In the genomic region with DNA sequence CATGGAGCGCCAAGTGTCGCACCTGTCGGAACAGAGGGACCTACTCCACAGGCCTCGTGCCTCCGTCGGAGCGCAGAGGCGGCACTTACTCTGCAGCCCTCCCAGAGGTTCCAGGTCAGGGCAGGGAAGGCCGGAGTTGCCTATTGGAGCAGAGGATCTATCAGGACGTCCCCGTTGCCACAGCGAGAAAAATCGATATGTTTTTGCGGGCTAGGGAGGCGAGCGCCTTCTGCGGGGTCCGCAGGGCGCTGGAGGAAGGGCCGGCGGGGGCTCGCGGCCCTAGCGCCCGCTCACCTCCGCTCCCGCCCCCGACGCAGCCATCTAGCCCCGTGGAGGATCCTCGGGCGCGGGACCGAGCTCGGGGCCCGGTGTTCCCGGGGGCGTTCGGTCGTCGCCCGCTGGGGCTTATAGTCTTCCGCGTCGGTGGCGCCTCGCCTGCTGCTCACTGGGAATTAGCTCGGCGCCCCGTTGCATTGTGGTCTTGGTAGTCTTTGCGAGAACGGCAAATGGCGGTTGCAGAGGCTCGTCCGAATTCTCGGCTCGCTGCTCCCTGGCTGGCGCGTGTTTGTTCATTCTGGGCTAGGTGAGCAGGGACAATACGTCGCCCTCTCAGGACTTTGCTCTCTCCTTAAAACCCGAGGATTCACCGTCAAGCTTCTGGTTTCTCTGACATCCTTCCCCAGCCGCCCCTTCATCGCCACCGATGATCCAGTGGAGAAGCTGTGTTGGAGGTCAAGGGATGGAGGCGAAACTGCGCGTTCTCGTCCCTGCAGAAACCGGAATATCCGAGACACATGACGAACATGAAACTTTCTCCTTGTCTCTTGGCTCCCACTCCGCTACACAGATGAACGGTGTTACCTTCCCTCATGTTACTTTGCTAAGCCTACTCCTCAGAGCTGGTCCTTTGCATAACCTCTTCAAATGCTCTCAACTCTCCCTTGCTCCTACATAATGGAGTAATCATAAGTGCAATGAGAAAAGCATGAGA, we compare ENCODE assay signal across 8 cellular contexts. TPM values are rescaled to one million over a fixed set of nuclear protein-coding genes. Genes with fewer than 3 reads are reported as not detected.
DNase-seq lines count a peak whose midpoint lies in the region; TF ChIP-seq lines count a peak whose summit lies in the region.

A gene (minus strand): TSS at position 425 of the 991 bp plus-strand sequence. CDS start 422 bp downstream, at position 3.

- H3K4me3 Mint-ChIP-seq in activated naive CD4-positive, alpha-beta T cell treated with anti-CD3 and anti-CD28 coated beads, Interleukin-2, amount 10 ng/mL, durations not matched to agents 7 days and 5 days: peak within 1 kb of the TSS; percentile 89

- H3K27me3 ChIP-seq in DOHH2 (ENCODE audit: control insufficient read depth, low read length): no peaks in the 10 kb centered on the region
- H3K27me3 ChIP-seq in HAP-1 (ENCODE audit: low read depth): no peaks in the 10 kb centered on the region
- no peaks in the 10 kb centered on the region for H3K27me3 ChIP-seq in SK-N-SH (ENCODE audit: insufficient read depth)

- POLR2A ChIA-PET in SK-N-SH (lab: Yijun Ruan, JAX): interaction anchor here (0.7 to 6.6 kb wide), 8 partner anchors 9 to 1119 kb away, joined by 3 to 69 read pairs (median 6); a partner anchor contains a TSS

- peak within 1 kb of the TSS; percentile 75 for H3K27ac ChIP-seq in DOHH2 (ENCODE audit: low read depth, low read length)
- peak within 1 kb of the TSS; percentile 63 to 91; a peak in 3 of 4 replicates for H3K27ac ChIP-seq in SK-N-SH (ENCODE audit: low read depth in 2 of 2, low read length in 1 of 2)
- peak within 1 kb of the TSS; percentile 88 for H3K27ac ChIP-seq in temporal lobe (ENCODE audit: low read depth, low read length)

- TF ChIP-seq CTCF in DOHH2 (IDR thresholded peaks at IDR 0.05; ENCODE audit: low read depth, low read length, poor library complexity, severe bottlenecking) (peak; percentile 4), SK-N-SH (IDR thresholded peaks at IDR 0.05) (no peak)

- H3K4me1 ChIP-seq in DOHH2 (ENCODE audit: control insufficient read depth, low read length) (peaks cover 40% of the 10 kb centered on the region), HAP-1 (peaks cover 10% of the 10 kb centered on the region), SK-N-SH (ENCODE audit: control insufficient read depth in 1 of 2, insufficient read depth in 2 of 2, low read depth in 1 of 2, low read length in 1 of 2) (peaks cover 5 to 16% of the 10 kb centered on the region in 2 experiments; a peak in 2 of 4 replicates)

- H3K27me3 Mint-ChIP-seq in activated naive CD4-positive, alpha-beta T cell treated with anti-CD3 and anti-CD28 coated beads, Interleukin-2, amount 10 ng/mL, durations not matched to agents 7 days and 5 days: peaks cover 4% of the 10 kb centered on the region

- H3K9me3 Mint-ChIP-seq in activated naive CD4-positive, alpha-beta T cell treated with anti-CD3 and anti-CD28 coated beads, Interleukin-2, amount 10 ng/mL, durations not matched to agents 7 days and 5 days: no peaks in the 10 kb centered on the region

- H3K36me3 ChIP-seq in DOHH2 (ENCODE audit: control insufficient read depth, low read length) (peaks cover 50% of the 10 kb centered on the region), HAP-1 (replicated peaks) (peaks cover 43% of the 10 kb centered on the region), SK-N-SH (replicated peaks in 1 of 2; ENCODE audit: control insufficient read depth in 1 of 2, insufficient read depth in 2 of 2, low read length in 1 of 2) (peaks cover 32 to 41% of the 10 kb centered on the region in 2 experiments)

- peak within 1 kb of the TSS; percentile 83 for H3K9ac ChIP-seq in SK-N-SH

- in situ Hi-C loops in HAP-1 (cut with MboI; ENCODE audit: low sequenced_read_pairs): loop anchor here (25.0 kb wide), 1 partner anchor 190 kb away; a partner anchor contains a TSS

- H3K4me2 ChIP-seq in DOHH2 (ENCODE audit: low read length) (peak within 1 kb of the TSS; percentile 95), SK-N-SH (peak within 1 kb of the TSS; percentile 96)

- H3K36me3 Mint-ChIP-seq in activated naive CD4-positive, alpha-beta T cell treated with anti-CD3 and anti-CD28 coated beads, Interleukin-2, amount 10 ng/mL, durations not matched to agents 7 days and 5 days: peaks cover 37% of the 10 kb centered on the region

- CTCF ChIA-PET in SK-N-SH (lab: Yijun Ruan, JAX): interaction anchor here (0.6 to 8.9 kb wide), 13 partner anchors 8 to 457 kb away, joined by 3 to 68 read pairs (median 4); a partner anchor contains a TSS
- CTCF ChIA-PET in activated naive CD4-positive, alpha-beta T cell treated with anti-CD3 and anti-CD28 coated beads, Interleukin-2, amount 10 ng/mL, durations not matched to agents 7 days and 5 days (lab: Charles Lee): interaction anchor here (0.6 to 2.2 kb wide), 9 partner anchors 9 to 357 kb away, joined by 3 to 22 read pairs (median 6); a partner anchor contains a TSS

- TF ChIP-seq RAD21 in SK-N-SH (IDR thresholded peaks at IDR 0.05; ENCODE audit: low read length): no peak

- WGBS in SK-N-SH (ENCODE audit: low lambda C conversion rate): 1% methylated on average over 56 of the region's 75 CpGs

- no peak for TF ChIP-seq EP300 in SK-N-SH (IDR thresholded peaks at IDR 0.05; ENCODE audit: borderline replicate concordance in 1 of 2, low read depth in 1 of 2, low read length in 1 of 2)

- H4K20me1 ChIP-seq in DOHH2 (ENCODE audit: control insufficient read depth, insufficient read depth, low read depth, low read length) (no peaks in the 10 kb centered on the region), SK-N-SH (ENCODE audit: insufficient read depth) (no peaks in the 10 kb centered on the region)

- H3K4me1 Mint-ChIP-seq in activated naive CD4-positive, alpha-beta T cell treated with anti-CD3 and anti-CD28 coated beads, Interleukin-2, amount 10 ng/mL, durations not matched to agents 7 days and 5 days: peaks cover 49% of the 10 kb centered on the region

- no peaks in the 10 kb centered on the region for H3K9me2 ChIP-seq in DOHH2 (replicated peaks; ENCODE audit: control insufficient read depth, low read length)
- no peaks in the 10 kb centered on the region for H3K9me2 ChIP-seq in SK-N-SH

- peak within 1 kb of the TSS; percentile 92 for H3K27ac Mint-ChIP-seq in activated naive CD4-positive, alpha-beta T cell treated with anti-CD3 and anti-CD28 coated beads, Interleukin-2, amount 10 ng/mL, durations not matched to agents 7 days and 5 days

- H3K4me3 ChIP-seq in DOHH2 (ENCODE audit: low read length) (peak within 1 kb of the TSS; percentile 99), HAP-1 (peak within 1 kb of the TSS; percentile 77), SK-N-SH (ENCODE audit: low read depth in 2 of 2, low read length in 1 of 2) (peak within 1 kb of the TSS; percentile 92 to 95)

- peak; percentile 77 to 90 for DNase-seq in HAP-1 (ENCODE audit: low spot score in 2 of 2)
- peak; percentile 94 for DNase-seq in NAMALWA (ENCODE audit: low spot score)
- peak; percentile 89 for DNase-seq in SK-N-SH
- DNase-seq in activated naive CD4-positive, alpha-beta T cell treated with anti-CD3 and anti-CD28 coated beads, Interleukin-2, amount 10 ng/mL, durations not matched to agents 7 days and 5 days: peak; percentile 94
- DNase-seq in germinal center (ENCODE audit: low spot score): peak; percentile 85
- peak in 55 of 56 donors; percentile 47 to 95 (median 81) for DNase-seq in nucleus accumbens (lab: John Stamatoyannopoulos, UW)

- no peaks in the 10 kb centered on the region for H3K9me3 ChIP-seq in DOHH2 (ENCODE audit: control insufficient read depth, insufficient read depth, low read length)
- H3K9me3 ChIP-seq in HAP-1: no peaks in the 10 kb centered on the region
- no peaks in the 10 kb centered on the region for H3K9me3 ChIP-seq in SK-N-SH

- H3K79me2 ChIP-seq in DOHH2 (ENCODE audit: control insufficient read depth, low read length) (peaks cover 43% of the 10 kb centered on the region), SK-N-SH (ENCODE audit: insufficient read depth) (peaks cover 26% of the 10 kb centered on the region)

- H3F3A ChIP-seq in DOHH2 (ENCODE audit: control insufficient read depth, insufficient read depth): peaks cover 15% of the 10 kb centered on the region
- peaks cover 21% of the 10 kb centered on the region for H3F3A ChIP-seq in SK-N-SH (replicated peaks; ENCODE audit: insufficient read depth)

- peak within 1 kb of the TSS; percentile 82 for H2AFZ ChIP-seq in SK-N-SH (ENCODE audit: low read depth)

TF ChIP-seq in SK-N-SH, 30 proteins besides CTCF, POLR2A, EP300 and RAD21 (continues in another document):
- 0 out of 2 replicates have a peak, but pooled peaks have one; percentile 47 for TF ChIP-seq SIN3A (IDR thresholded peaks at IDR 0.05; ENCODE audit: borderline replicate concordance, low read depth, low read length)
- peak; percentile 21; the same call in 1 of the 2 replicates for TF ChIP-seq GABPA (IDR thresholded peaks at IDR 0.05; ENCODE audit: low read depth)
- peak; percentile 89 for TF ChIP-seq ELF1 (IDR thresholded peaks at IDR 0.05)
- no peak for TF ChIP-seq MEF2A (IDR thresholded peaks at IDR 0.05; ENCODE audit: borderline replicate concordance, low read depth)
- TF ChIP-seq POLR2AphosphoS5 (IDR thresholded peaks at IDR 0.05; ENCODE audit: low read depth, low read length): peak; percentile 64
- peak; percentile 82 for TF ChIP-seq TAF1 (IDR thresholded peaks at IDR 0.05; ENCODE audit: borderline replicate concordance, low read depth, low read length)
- TF ChIP-seq, protein P1, sequence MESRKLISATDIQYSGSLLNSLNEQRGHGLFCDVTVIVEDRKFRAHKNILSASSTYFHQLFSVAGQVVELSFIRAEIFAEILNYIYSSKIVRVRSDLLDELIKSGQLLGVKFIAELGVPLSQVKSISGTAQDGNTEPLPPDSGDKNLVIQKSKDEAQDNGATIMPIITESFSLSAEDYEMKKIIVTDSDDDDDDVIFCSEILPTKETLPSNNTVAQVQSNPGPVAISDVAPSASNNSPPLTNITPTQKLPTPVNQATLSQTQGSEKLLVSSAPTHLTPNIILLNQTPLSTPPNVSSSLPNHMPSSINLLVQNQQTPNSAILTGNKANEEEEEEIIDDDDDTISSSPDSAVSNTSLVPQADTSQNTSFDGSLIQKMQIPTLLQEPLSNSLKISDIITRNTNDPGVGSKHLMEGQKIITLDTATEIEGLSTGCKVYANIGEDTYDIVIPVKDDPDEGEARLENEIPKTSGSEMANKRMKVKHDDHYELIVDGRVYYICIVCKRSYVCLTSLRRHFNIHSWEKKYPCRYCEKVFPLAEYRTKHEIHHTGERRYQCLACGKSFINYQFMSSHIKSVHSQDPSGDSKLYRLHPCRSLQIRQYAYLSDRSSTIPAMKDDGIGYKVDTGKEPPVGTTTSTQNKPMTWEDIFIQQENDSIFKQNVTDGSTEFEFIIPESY (IDR thresholded peaks at IDR 0.05; ENCODE audit: borderline replicate concordance, low read depth): no peak
- TF ChIP-seq YY1 (IDR thresholded peaks at IDR 0.05; ENCODE audit: low read depth): peak; percentile 91

RNA-seq across cellular contexts. Expression of the gene that starts here (rescaled TPM):
- polyA plus RNA-seq in SK-N-SH (2012; rRNA removed): 118 and 122 TPM in 2 replicates
- polyA plus RNA-seq in SK-N-SH (2012; cell fraction: cytosol; rRNA removed): 115 and 131 TPM in 2 replicates
- polyA plus RNA-seq in SK-N-SH (2012; cell fraction: nucleus; rRNA removed): 105 and 107 TPM in 2 replicates
- total RNA-seq in temporal lobe: 49.2 TPM

Comparison
In these comparisons a context has a peak if more than half of its experiments do, and no peak if none do; other contexts are left out.
1. Peak in every context shown above with its lines: DNase-seq, H3K4me3 ChIP-seq and H3K27ac ChIP-seq.